ENCODE assay signal across 25 cellular contexts in genomic region chr13:25541434-25542123, GRCh38.
A peak's percentile ranks its signal among the peaks of the same experiment; 100 is the strongest.
DNase-seq lines count a peak whose midpoint lies in the region; ATAC-seq, FAIRE-seq and TF ChIP-seq lines count a peak whose summit lies in the region.
"Had no signal": no experiment of that assay in that cellular context is flagged by ENCODE, and none has a peak within 500 bp of the region (broad histone marks: within the 10 kb centered on the region; RNA-seq: fewer than 3 reads in every experiment).

No MANE protein-coding gene starts in this region.

- no peak overlapping the region for H3K27ac ChIP-seq in GM12878 (ENCODE audit: control insufficient read depth, insufficient read depth)
- H3K27ac ChIP-seq: BLaER1 treated with 17β-estradiol and CSF1 and Interleukin-3, amounts not matched to agents 10 nM and 100 nM; esophagus muscularis mucosa; gastrocnemius medialis; HL-60; right atrium auricular region; SJCRH30; upper lobe of right lung had no signal

- peak; percentile 44 for DNase-seq in GM06990 (ENCODE audit: extremely low read depth, insufficient read length)
- no peak for DNase-seq in GM12878 (ENCODE audit: low read depth, low spot score)
- DNase-seq in NCI-H345 (lab: John Stamatoyannopoulos, UW), result no peak
- DNase-seq in activated naive CD4-positive, alpha-beta T cell (lab: John Stamatoyannopoulos, UW), result no peak
- no peak for DNase-seq in EL
- no peak for DNase-seq in DMS79 (lab: John Stamatoyannopoulos, UW)
- DNase-seq: activated CD4-positive, alpha-beta T cell treated with anti-CD3 and anti-CD28 coated beads, Interleukin-2, amount 10 ng/mL, durations not matched to agents 7 days and 5 days; activated CD8-positive, alpha-beta memory T cell treated with anti-CD3 and anti-CD28 coated beads, Interleukin-2, amount 50 U/mL, for 4 hours; effector CD8-positive, alpha-beta T cell; gastrocnemius medialis; left cardiac atrium; mesendoderm; naive B cell; NCI-H774; SJCRH30; stimulated activated CD4-positive, alpha-beta T cell treated with anti-CD3 and anti-CD28 coated beads, Interleukin-12 subunit alpha, Interleukin-12 subunit beta, amount 100 ng/mL, for 4 hours; upper lobe of right lung had no signal

- no peaks in the 10 kb centered on the region for H3K36me3 ChIP-seq in GM06990 (ENCODE audit: control insufficient read depth, insufficient read depth, low read length)
- no peaks in the 10 kb centered on the region for H3K36me3 ChIP-seq in GM12878 (ENCODE audit: control insufficient read depth in 2 of 2, insufficient read depth in 2 of 2, low read length in 1 of 2)
- H3K36me3 ChIP-seq: BLaER1 treated with 17β-estradiol and CSF1 and Interleukin-3, amounts not matched to agents 10 nM and 100 nM; esophagus muscularis mucosa; gastrocnemius medialis; right atrium auricular region; SJCRH30; upper lobe of right lung had no signal

- TF ChIP-seq POLR2A in GM12878 (IDR thresholded peaks at IDR 0.05; ENCODE audit: low read depth, low read length), result no peak

- TF ChIP-seq EP300 in GM12878 (IDR thresholded peaks at IDR 0.05; ENCODE audit: borderline replicate concordance in 1 of 2, control insufficient read depth in 1 of 2, low read depth in 2 of 2, low read length in 2 of 2), result no peak

- H3K79me2 ChIP-seq in GM12878 (ENCODE audit: control insufficient read depth, insufficient read depth, low read length), result no peaks in the 10 kb centered on the region

- no TSS peak for BruUV-seq in GM12878 (replicated peaks; lab: Mats Ljungman, UMichigan)

- no peaks in the 10 kb centered on the region for H4K20me1 ChIP-seq in GM12878 (ENCODE audit: control insufficient read depth, insufficient read depth)
- H4K20me1 ChIP-seq: BLaER1 treated with 17β-estradiol and CSF1 and Interleukin-3, amounts not matched to agents 10 nM and 100 nM had no signal

- RAD21 ChIA-PET in GM12878 (lab: Charles Lee; ENCODE audit: unreplicated experiment), result no interaction called here

- no peak for FAIRE-seq in GM12878 (lab: Jason Lieb, UNC)
- FAIRE-seq: D721Med had no signal

- CTCF ChIA-PET in GM12878 (lab: Yijun Ruan, JAX), result interaction anchor here (1.3 kb wide), 1 partner anchor 32 kb away, joined by 3 read pairs; no protein-coding TSS in a partner anchor

- SMC1A ChIA-PET in GM12878 (lab: Charles Lee; ENCODE audit: uncharacterized antibody, unreplicated experiment), result no interaction called here

- H3K9me3 ChIP-seq in GM12878 (replicated peaks; ENCODE audit: control insufficient read depth, insufficient read depth, low read length), result no peaks in the 10 kb centered on the region
- H3K9me3 ChIP-seq: esophagus muscularis mucosa, gastrocnemius medialis, right atrium auricular region, SJCRH30, upper lobe of right lung had no signal

- ATAC-seq in GM19043 (IDR thresholded peaks at IDR 0.05; ENCODE audit: low read depth, unreplicated experiment) (peak; percentile 56), HG03135 (IDR thresholded peaks at IDR 0.05; ENCODE audit: unreplicated experiment) (peak; percentile 74), GM12878 (peak; percentile 91)
- ATAC-seq: gastrocnemius medialis, left cardiac atrium, Panc1, upper lobe of right lung had no signal

- intact Hi-C loops in GM12878 (cut with micrococcal nuclease; ENCODE audit: unreplicated experiment), result no loop called here

- no peak overlapping the region for H3K4me3 ChIP-seq in GM06990 (replicated peaks; ENCODE audit: low read depth, low read length)
- H3K4me3 ChIP-seq in GM12878, result no peak overlapping the region
- H3K4me3 ChIP-seq: BLaER1 treated with 17β-estradiol and CSF1 and Interleukin-3, amounts not matched to agents 10 nM and 100 nM; esophagus muscularis mucosa; gastrocnemius medialis; right atrium auricular region; SJCRH30; upper lobe of right lung had no signal

- POLR2A ChIA-PET in GM12878 (lab: Charles Lee), result no interaction called here

- no peak for TF ChIP-seq RAD21 in GM12878 (IDR thresholded peaks at IDR 0.05; ENCODE audit: insufficient read depth, low read depth, low read length)

- 9% methylated on average over 4 of the region's 4 CpGs for WGBS in GM12878 (ENCODE audit: insufficient coverage, insufficient replicate concordance, low lambda C conversion rate, missing lambda C conversion rate)

- no peak overlapping the region for H3K4me2 ChIP-seq in GM12878 (ENCODE audit: control insufficient read depth, insufficient read depth)
- H3K4me2 ChIP-seq: BLaER1 treated with 17β-estradiol and CSF1 and Interleukin-3, amounts not matched to agents 10 nM and 100 nM had no signal

- H3K9ac ChIP-seq in GM12878 (ENCODE audit: control insufficient read depth, insufficient read depth, low read length), result no peak overlapping the region
- H3K9ac ChIP-seq: BLaER1 treated with 17β-estradiol and CSF1 and Interleukin-3, amounts not matched to agents 10 nM and 100 nM had no signal

- no peaks in the 10 kb centered on the region for H3K27me3 ChIP-seq in GM06990 (replicated peaks; ENCODE audit: control insufficient read depth, insufficient read depth, low read length)
- H3K27me3 ChIP-seq in GM12878 (replicated peaks in 1 of 2; ENCODE audit: control insufficient read depth in 2 of 2, insufficient read depth in 2 of 2, low read length in 1 of 2), result peaks cover 0 to 4% of the 10 kb centered on the region in 2 experiments; a peak in 2 of 4 replicates
- H3K27me3 ChIP-seq: BLaER1 treated with 17β-estradiol and CSF1 and Interleukin-3, amounts not matched to agents 10 nM and 100 nM; gastrocnemius medialis; right atrium auricular region; SJCRH30; upper lobe of right lung had no signal

- in situ Hi-C loops in GM12878 (cut with MboI), result no loop called here

- no peak overlapping the region for H2AFZ ChIP-seq in GM12878 (ENCODE audit: control insufficient read depth, low read depth, low read length)

- no peaks in the 10 kb centered on the region for H3K4me1 ChIP-seq in GM12878 (ENCODE audit: control insufficient read depth, insufficient read depth, low read length)
- H3K4me1 ChIP-seq: BLaER1 treated with 17β-estradiol and CSF1 and Interleukin-3, amounts not matched to agents 10 nM and 100 nM; esophagus muscularis mucosa; gastrocnemius medialis; right atrium auricular region; SJCRH30; upper lobe of right lung had no signal

- TF ChIP-seq CTCF in GM06990 (IDR thresholded peaks at IDR 0.05; ENCODE audit: insufficient read depth, low read length, poor library complexity, severe bottlenecking) (no peak), GM12878 (IDR thresholded peaks at IDR 0.05 in 2 of 3, conservative IDR thresholded peaks at IDR 0.05 in 1 of 3; ENCODE audit: control insufficient read depth in 2 of 3, extremely low read depth in 1 of 3, insufficient read depth in 1 of 3, low read depth in 3 of 3, low read length in 3 of 3) (no peak)

TF ChIP-seq in GM12878, 131 proteins besides CTCF, POLR2A, EP300 and RAD21 (continues in another document):
- TF ChIP-seq ETV6 (conservative IDR thresholded peaks at IDR 0.05 in 1 of 2, IDR thresholded peaks at IDR 0.05 in 1 of 2; ENCODE audit: borderline replicate concordance in 1 of 2, low read depth in 1 of 2) (no peak), MEF2A (IDR thresholded peaks at IDR 0.05; ENCODE audit: insufficient read depth, low read depth, low read length) (no peak), CREM (IDR thresholded peaks at IDR 0.05; ENCODE audit: low read depth) (no peak), IKZF2 (IDR thresholded peaks at IDR 0.05) (0 out of 4 replicates have a peak, but pooled peaks have one; percentile 25 to 26), ZNF384 (IDR thresholded peaks at IDR 0.05; ENCODE audit: borderline replicate concordance, low read depth, low read length) (no peak), ZBED1 (IDR thresholded peaks at IDR 0.05; ENCODE audit: borderline replicate concordance) (no peak), NFYA (IDR thresholded peaks at IDR 0.05; ENCODE audit: borderline replicate concordance, low read depth, low read length) (no peak), MEF2B (IDR thresholded peaks at IDR 0.05; ENCODE audit: partially characterized antibody, poor library complexity, severe bottlenecking) (no peak), RELA (IDR thresholded peaks at IDR 0.05; ENCODE audit: borderline replicate concordance, partially characterized antibody) (no peak), NKRF (conservative IDR thresholded peaks at IDR 0.05) (no peak), TCF3 (IDR thresholded peaks at IDR 0.05; ENCODE audit: borderline replicate concordance, insufficient read depth, low read depth, low read length) (no peak), RAD51 (IDR thresholded peaks at IDR 0.05) (no peak), MTA2 (IDR thresholded peaks at IDR 0.05; ENCODE audit: low read depth) (peak; percentile 29; the same call in 1 of the 2 replicates), WRNIP1 (IDR thresholded peaks at IDR 0.05; ENCODE audit: borderline replicate concordance, low read depth, low read length) (no peak), PAX8 (IDR thresholded peaks at IDR 0.05) (no peak), SREBF1 (IDR thresholded peaks at IDR 0.05; ENCODE audit: low read length) (no peak), RCOR1 (conservative IDR thresholded peaks at IDR 0.05; ENCODE audit: low read depth, low read length) (no peak), IRF4 (IDR thresholded peaks at IDR 0.05; ENCODE audit: low read depth, low read length) (no peak), FOXK2 (IDR thresholded peaks at IDR 0.05) (no peak), BHLHE40 (IDR thresholded peaks at IDR 0.05; ENCODE audit: borderline replicate concordance in 1 of 2, low read depth in 2 of 2, low read length in 1 of 2) (peak; percentile 43 to 59; a peak in 2 of 4 replicates), SPI1 (IDR thresholded peaks at IDR 0.05; ENCODE audit: borderline replicate concordance, insufficient read depth, low read depth, low read length) (peak; percentile 87), SMAD1 (IDR thresholded peaks at IDR 0.05; ENCODE audit: low read depth, partially characterized antibody) (no peak), NBN (IDR thresholded peaks at IDR 0.05) (no peak), ZZZ3 (IDR thresholded peaks at IDR 0.05; ENCODE audit: control insufficient read depth, insufficient read length, low read depth) (no peak)
